8 cellular contexts compared by ENCODE assay signal in genomic region chr20:34473262-34473883, GRCh38. TPM values are rescaled to one million over a fixed set of nuclear protein-coding genes. Genes with fewer than 3 reads are reported as not detected.
DNase-seq lines count a peak whose midpoint lies in the region; ATAC-seq and TF ChIP-seq lines count a peak whose summit lies in the region.

No MANE protein-coding gene starts in this region.

- peak; percentile 13 for DNase-seq in HCEC 1CT
- no peak for DNase-seq in RWPE2 (ENCODE audit: low spot score)
- DNase-seq in dorsolateral prefrontal cortex, result peak in 9 of 10 donors; percentile 35 to 70 (median 64)
- DNase-seq in mucosa of descending colon, result peak in 2 of 3 donors; percentile 60 to 67
- DNase-seq in SIG-M5 treated with dmso at 0.1 percent for 504 hours (lab: John Stamatoyannopoulos, UW; ENCODE audit: unreplicated experiment), result no peak

- H3K4me1 ChIP-seq in BLaER1 treated with 17β-estradiol and CSF1 and Interleukin-3, amounts not matched to agents 10 nM and 100 nM, result peaks cover 0 to 24% (median 16%) of the 10 kb centered on the region in 10 experiments; a peak in 19 of 20 replicates
- H3K4me1 ChIP-seq in RWPE2 (ENCODE audit: insufficient read depth, poor library complexity, severe bottlenecking) (peaks cover 22% of the 10 kb centered on the region), mucosa of descending colon (ENCODE audit: low read depth) (no peaks in the 10 kb centered on the region)

- H3K9me3 ChIP-seq in BLaER1 treated with 17β-estradiol and CSF1 and Interleukin-3, amounts not matched to agents 10 nM and 100 nM (replicated peaks in 1 of 11), result peaks cover 0 to 8% (median 0%) of the 10 kb centered on the region in 11 experiments; a peak in 1 of 22 replicates
- H3K9me3 ChIP-seq in RWPE2 (ENCODE audit: severe bottlenecking) (no peaks in the 10 kb centered on the region), mucosa of descending colon (no peaks in the 10 kb centered on the region)

- ATAC-seq in RWPE2 (ENCODE audit: low read depth) (peak; percentile 84), mucosa of descending colon (peak; percentile 70), GM21737 (IDR thresholded peaks at IDR 0.05; ENCODE audit: unreplicated experiment) (no peak), HG03469 (IDR thresholded peaks at IDR 0.05; ENCODE audit: unreplicated experiment) (no peak)

- peaks cover 65 to 88% (median 83%) of the 10 kb centered on the region in 11 experiments for H3K36me3 ChIP-seq in BLaER1 treated with 17β-estradiol and CSF1 and Interleukin-3, amounts not matched to agents 10 nM and 100 nM
- H3K36me3 ChIP-seq in RWPE2 (ENCODE audit: low read depth) (peaks cover 85% of the 10 kb centered on the region), mucosa of descending colon (ENCODE audit: low read depth) (no peaks in the 10 kb centered on the region)

- H3K27me3 ChIP-seq in BLaER1 treated with 17β-estradiol and CSF1 and Interleukin-3, amounts not matched to agents 10 nM and 100 nM, result no peaks in the 10 kb centered on the region
- H3K27me3 ChIP-seq in RWPE2 (ENCODE audit: insufficient read depth, poor library complexity, severe bottlenecking) (no peaks in the 10 kb centered on the region), dorsolateral prefrontal cortex (no peaks in the 10 kb centered on the region)

- TF ChIP-seq CTCF in RWPE2 (IDR thresholded peaks at IDR 0.05; ENCODE audit: poor library complexity, severe bottlenecking) (peak; percentile 91), dorsolateral prefrontal cortex (IDR thresholded peaks at IDR 0.05 in 54 of 56, conservative IDR thresholded peaks at IDR 0.05 in 2 of 56; ENCODE audit: low read depth in 1 of 56, partially characterized antibody in 56 of 56) (peak in 51 of 56 donors; percentile 21 to 79 (median 44)), mucosa of descending colon (IDR thresholded peaks at IDR 0.05) (no peak)

- no peak overlapping the region for H3K9ac ChIP-seq in BLaER1 treated with 17β-estradiol and CSF1 and Interleukin-3, amounts not matched to agents 10 nM and 100 nM

- peak overlapping the region in 7 of 11 experiments; percentile 11 to 60 (median 18); a peak in 11 of 22 replicates for H3K4me2 ChIP-seq in BLaER1 treated with 17β-estradiol and CSF1 and Interleukin-3, amounts not matched to agents 10 nM and 100 nM

- peak overlapping the region in 1 of 11 experiments; percentile 6; a peak in 2 of 22 replicates for H3K27ac ChIP-seq in BLaER1 treated with 17β-estradiol and CSF1 and Interleukin-3, amounts not matched to agents 10 nM and 100 nM
- H3K27ac ChIP-seq in RWPE2 (ENCODE audit: poor library complexity, severe bottlenecking), result peak overlapping the region; percentile 16
- peak overlapping the region in 35 of 59 donors; percentile 1 to 77 (median 46) for H3K27ac ChIP-seq in dorsolateral prefrontal cortex

- no peak overlapping the region for H3K4me3 ChIP-seq in BLaER1 treated with 17β-estradiol and CSF1 and Interleukin-3, amounts not matched to agents 10 nM and 100 nM
- H3K4me3 ChIP-seq in RWPE2 (ENCODE audit: severe bottlenecking) (no peak overlapping the region), dorsolateral prefrontal cortex (no peak overlapping the region), mucosa of descending colon (no peak overlapping the region)

- H4K20me1 ChIP-seq in BLaER1 treated with 17β-estradiol and CSF1 and Interleukin-3, amounts not matched to agents 10 nM and 100 nM, result peaks cover 0 to 40% (median 6%) of the 10 kb centered on the region in 11 experiments; a peak in 10 of 22 replicates

- intact Hi-C loops in dorsolateral prefrontal cortex (cut with DNase I) (loop anchor here in 1 of 2 donors (1.0 kb wide), 1 partner anchor 161 kb away; no protein-coding TSS in a partner anchor), mucosa of descending colon (cut with DNase I, micrococcal nuclease) (no loop called here)

RNA-seq across cellular contexts. Expression of gene DYNLRB1, which starts 42.8 kb away (rescaled TPM):
- total RNA-seq in dorsolateral prefrontal cortex (100 to 1,000 TPM; 153 to 387 (median 261) TPM), mucosa of descending colon (100 to 1,000 TPM; 110 to 137 (median 119) TPM)

Comparison
In these comparisons a context has a peak if more than half of its experiments do, and no peak if none do; other contexts are left out.
1. DNase-seq: peak in HCEC 1CT (single experiment), dorsolateral prefrontal cortex (9 of 10) and mucosa of descending colon (2 of 3); none in RWPE2 (single experiment) and SIG-M5 treated with dmso at 0.1 percent for 504 hours (single experiment).
2. ATAC-seq: peak in RWPE2 (single experiment) and mucosa of descending colon (single experiment); none in GM21737 (single experiment) and HG03469 (single experiment).